Comparison of ENCODE assay signal across 21 cellular contexts in genomic region chr16:84205123-84205522, GRCh38. TPM values are rescaled to one million over a fixed set of nuclear protein-coding genes. Genes with fewer than 3 reads are reported as not detected.
"Had no signal": no experiment of that assay in that cellular context is flagged by ENCODE, and none has a peak within 500 bp of the region (broad histone marks: within the 10 kb centered on the region; RNA-seq: fewer than 3 reads in every experiment).

No MANE protein-coding gene starts in this region.

RNA-seq across cellular contexts. Expression of gene ADAD2, which starts 14.2 kb away (rescaled TPM):
- total RNA-seq: activated CD4-positive, alpha-beta T cell treated with anti-CD3 and anti-CD28 coated beads, Interleukin-2, amount 10 ng/mL, durations not matched to agents 24 days and 14 days; activated CD8-positive, alpha-beta memory T cell treated with anti-CD3 and anti-CD28 coated beads, Interleukin-2, amount 10 ng/mL, durations not matched to agents 7 days and 5 days; activated T-helper 1 cell treated with anti-CD3 and anti-CD28 coated beads, Interleukin-12 subunit alpha, Interleukin-12 subunit beta, Interleukin-2, Interleukin-4 antibody, amounts not matched to agents 30 ng/mL and 10 ng/mL and 1 ng/mL, durations not matched to agents 14 hours and 24 hours and 36 hours; activated T-helper 2 cell treated with anti-CD3 and anti-CD28 coated beads, Interferon-gamma antibody, Interleukin-2, Interleukin-4, amounts not matched to agents 10 μg/mL and 5 μg/mL and 100 μg/mL, durations not matched to agents 14 hours and 24 hours and 36 hours; cerebellum; endodermal cell; gastrocnemius medialis; hepatocyte; T-helper 17 cell had no signal

RNA-seq across cellular contexts. Expression of gene KCNG4, which starts 34.7 kb away (rescaled TPM):
- total RNA-seq: activated CD4-positive, alpha-beta memory T cell treated with anti-CD3 and anti-CD28 coated beads for 36 hours; activated CD4-positive, alpha-beta T cell treated with anti-CD3 and anti-CD28 coated beads for 36 hours; activated CD4-positive, alpha-beta T cell treated with anti-CD3 and anti-CD28 coated beads, Interleukin-2, amount 10 ng/mL, durations not matched to agents 24 days and 14 days; activated CD8-positive, alpha-beta memory T cell treated with anti-CD3 and anti-CD28 coated beads for 36 hours; activated CD8-positive, alpha-beta memory T cell treated with anti-CD3 and anti-CD28 coated beads, Interleukin-2, amount 10 ng/mL, durations not matched to agents 7 days and 5 days; activated CD8-positive, alpha-beta T cell treated with anti-CD3 and anti-CD28 coated beads, Interleukin-2, amount 10 ng/mL, durations not matched to agents 7 days and 5 days; activated naive CD4-positive, alpha-beta T cell treated with anti-CD3 and anti-CD28 coated beads for 36 hours; activated naive CD8-positive, alpha-beta T cell treated with anti-CD3 and anti-CD28 coated beads for 36 hours; activated T-helper 1 cell treated with anti-CD3 and anti-CD28 coated beads, Interleukin-12 subunit alpha, Interleukin-12 subunit beta, Interleukin-2, Interleukin-4 antibody, amounts not matched to agents 30 ng/mL and 10 ng/mL and 1 ng/mL, durations not matched to agents 14 hours and 24 hours and 36 hours; activated T-helper 2 cell treated with anti-CD3 and anti-CD28 coated beads, Interferon-gamma antibody, Interleukin-2, Interleukin-4, amounts not matched to agents 10 μg/mL and 5 μg/mL and 100 μg/mL, durations not matched to agents 14 hours and 24 hours and 36 hours; aorta; body of pancreas; breast epithelium; cardiac septum; cerebellum; endodermal cell; esophagus muscularis mucosa; gastrocnemius medialis; heart left ventricle; hepatocyte; T-helper 17 cell had no signal
- polyA plus RNA-seq: heart left ventricle, hepatocyte had no signal
